1 cellular context compared by ENCODE assay signal in the genomic region with DNA sequence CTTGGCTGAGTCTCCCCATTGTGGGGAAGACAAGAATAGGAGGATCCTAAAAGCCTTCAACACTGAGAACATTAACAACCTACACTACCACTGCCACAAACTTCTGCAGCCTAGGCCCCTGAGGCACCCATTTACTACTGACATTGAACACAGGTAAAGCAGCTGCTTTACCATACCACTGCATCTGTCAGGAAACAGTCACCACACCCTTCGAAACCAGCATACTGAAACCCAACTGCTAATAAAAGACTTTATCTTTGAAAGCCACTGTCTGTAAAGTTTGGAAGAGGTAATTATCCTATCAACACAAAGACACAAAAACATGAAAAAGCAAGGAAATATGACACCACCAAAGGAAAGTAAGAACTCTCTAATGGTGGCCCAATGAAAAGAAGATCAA.
TF ChIP-seq lines count a peak whose summit lies in the region.

No MANE protein-coding gene starts in this region.

TF ChIP-seq in K562, 482 proteins besides CTCF, POLR2A, EP300 and RAD21 (continued from another document):
- TF ChIP-seq, protein P1, sequence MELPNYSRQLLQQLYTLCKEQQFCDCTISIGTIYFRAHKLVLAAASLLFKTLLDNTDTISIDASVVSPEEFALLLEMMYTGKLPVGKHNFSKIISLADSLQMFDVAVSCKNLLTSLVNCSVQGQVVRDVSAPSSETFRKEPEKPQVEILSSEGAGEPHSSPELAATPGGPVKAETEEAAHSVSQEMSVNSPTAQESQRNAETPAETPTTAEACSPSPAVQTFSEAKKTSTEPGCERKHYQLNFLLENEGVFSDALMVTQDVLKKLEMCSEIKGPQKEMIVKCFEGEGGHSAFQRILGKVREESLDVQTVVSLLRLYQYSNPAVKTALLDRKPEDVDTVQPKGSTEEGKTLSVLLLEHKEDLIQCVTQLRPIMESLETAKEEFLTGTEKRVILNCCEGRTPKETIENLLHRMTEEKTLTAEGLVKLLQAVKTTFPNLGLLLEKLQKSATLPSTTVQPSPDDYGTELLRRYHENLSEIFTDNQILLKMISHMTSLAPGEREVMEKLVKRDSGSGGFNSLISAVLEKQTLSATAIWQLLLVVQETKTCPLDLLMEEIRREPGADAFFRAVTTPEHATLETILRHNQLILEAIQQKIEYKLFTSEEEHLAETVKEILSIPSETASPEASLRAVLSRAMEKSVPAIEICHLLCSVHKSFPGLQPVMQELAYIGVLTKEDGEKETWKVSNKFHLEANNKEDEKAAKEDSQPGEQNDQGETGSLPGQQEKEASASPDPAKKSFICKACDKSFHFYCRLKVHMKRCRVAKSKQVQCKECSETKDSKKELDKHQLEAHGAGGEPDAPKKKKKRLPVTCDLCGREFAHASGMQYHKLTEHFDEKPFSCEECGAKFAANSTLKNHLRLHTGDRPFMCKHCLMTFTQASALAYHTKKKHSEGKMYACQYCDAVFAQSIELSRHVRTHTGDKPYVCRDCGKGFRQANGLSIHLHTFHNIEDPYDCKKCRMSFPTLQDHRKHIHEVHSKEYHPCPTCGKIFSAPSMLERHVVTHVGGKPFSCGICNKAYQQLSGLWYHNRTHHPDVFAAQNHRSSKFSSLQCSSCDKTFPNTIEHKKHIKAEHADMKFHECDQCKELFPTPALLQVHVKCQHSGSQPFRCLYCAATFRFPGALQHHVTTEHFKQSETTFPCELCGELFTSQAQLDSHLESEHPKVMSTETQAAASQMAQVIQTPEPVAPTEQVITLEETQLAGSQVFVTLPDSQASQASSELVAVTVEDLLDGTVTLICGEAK (IDR thresholded peaks at IDR 0.05), result peak; percentile 34; the same call in 1 of the 2 replicates
- TF ChIP-seq, protein P1 (CRISPR knock-in tag; IDR thresholded peaks at IDR 0.05), result no peak
- TF ChIP-seq EWSR1 (IDR thresholded peaks at IDR 0.05; ENCODE audit: borderline replicate concordance, low read depth, partially characterized antibody) (no peak), SRF (CRISPR knock-in tag; IDR thresholded peaks at IDR 0.05) (no peak), CBX3 (IDR thresholded peaks at IDR 0.05; ENCODE audit: borderline replicate concordance in 1 of 2, low read length in 2 of 2) (no peak)
